ENCODE assay signal across 19 cellular contexts in genomic region chr10:87722716-87723115, GRCh38.
"Had no signal": no experiment of that assay in that cellular context is flagged by ENCODE, and none has a peak within 500 bp of the region (broad histone marks: within the 10 kb centered on the region; RNA-seq: fewer than 3 reads in every experiment).

No MANE protein-coding gene starts in this region.

- H3K27ac ChIP-seq: adrenal gland, esophagus muscularis mucosa, gastroesophageal sphincter, lower lobe of right lung, thoracic aorta, VCaP had no signal

- H3K9me3 ChIP-seq: adrenal gland, esophagus muscularis mucosa, gastroesophageal sphincter, heart right ventricle, lower lobe of right lung, thoracic aorta had no signal

- DNase-seq: activated CD4-positive, alpha-beta T cell treated with anti-CD3 and anti-CD28 coated beads, Interleukin-2, amount 50 U/mL, for 4 hours; activated CD4-positive, CD25-positive, alpha-beta regulatory T cell treated with anti-CD3 and anti-CD28 coated beads, Interleukin-2, amount 50 U/mL, for 72 hours; activated gamma-delta T cell; activated T-cell treated with anti-CD3 and anti-CD28 coated beads, Interleukin-2, amount 50 U/mL, for 72 hours; adrenal gland; effector CD8-positive, alpha-beta T cell; heart right ventricle; lower lobe of right lung; nephron progenitor cell; nucleus accumbens; posterior cingulate gyrus; retina; stimulated activated naive B cell treated with anti-CD40 and anti-IgM and Interleukin-4, amounts not matched to agents 10 μg/mL and 1 μg/mL and 100 μg/mL, for 72 hours; T-helper 17 cell had no signal

- H3K27me3 ChIP-seq: adrenal gland, esophagus muscularis mucosa, gastroesophageal sphincter, heart right ventricle had no signal

- H3K36me3 ChIP-seq: adrenal gland had no signal

- FAIRE-seq: bronchial epithelial cell had no signal

- H3K4me3 ChIP-seq: adrenal gland, esophagus muscularis mucosa, gastroesophageal sphincter, heart right ventricle, lower lobe of right lung, thoracic aorta had no signal

- H3K4me1 ChIP-seq: esophagus muscularis mucosa had no signal
